Comparison of ENCODE assay signal across 9 cellular contexts in genomic region chr7:4631664-4632171, GRCh38. TPM values are rescaled to one million over a fixed set of nuclear protein-coding genes. Genes with fewer than 3 reads are reported as not detected.
DNase-seq lines count a peak whose midpoint lies in the region; TF ChIP-seq lines count a peak whose summit lies in the region.
"Had no signal": no experiment of that assay in that cellular context is flagged by ENCODE, and none has a peak within 500 bp of the region (broad histone marks: within the 10 kb centered on the region; RNA-seq: fewer than 3 reads in every experiment).

No MANE protein-coding gene starts in this region.

- no peak overlapping the region for H3K9ac ChIP-seq in mammary epithelial cell (ENCODE audit: insufficient read depth, low read length)

- peaks cover 12% of the 10 kb centered on the region for H3K4me1 ChIP-seq in mammary epithelial cell (ENCODE audit: insufficient read depth, low read length)

- H3K27ac Mint-ChIP-seq in activated T-helper 1 cell treated with anti-CD3 and anti-CD28 coated beads, Interleukin-12 subunit alpha, Interleukin-12 subunit beta, Interleukin-2, Interleukin-4 antibody, amounts not matched to agents 30 ng/mL and 10 ng/mL and 1 ng/mL, durations not matched to agents 14 hours and 24 hours and 36 hours: no peak overlapping the region
- H3K27ac Mint-ChIP-seq: CD4-positive, CD25-positive, alpha-beta regulatory T cell had no signal

- intact Hi-C loops in mammary epithelial cell (cut with micrococcal nuclease): loop anchor here (1.0 to 5.0 kb wide), 4 partner anchors 20 to 1149 kb away; no protein-coding TSS in a partner anchor
- intact Hi-C loops in activated T-helper 1 cell treated with anti-CD3 and anti-CD28 coated beads, Interleukin-12 subunit alpha, Interleukin-12 subunit beta, Interleukin-2, Interleukin-4 antibody, amounts not matched to agents 30 ng/mL and 10 ng/mL and 1 ng/mL, durations not matched to agents 14 hours and 24 hours and 36 hours (cut with micrococcal nuclease): no loop called here

- in situ Hi-C loops in mammary epithelial cell (cut with MboI; ENCODE audit: low sequenced_read_pairs in 2 of 2): loop anchor here in 1 of 2 donors (25.0 kb wide), 1 partner anchor 1769 kb away; no protein-coding TSS in a partner anchor

- no peaks in the 10 kb centered on the region for H3K36me3 Mint-ChIP-seq in activated T-helper 1 cell treated with anti-CD3 and anti-CD28 coated beads, Interleukin-12 subunit alpha, Interleukin-12 subunit beta, Interleukin-2, Interleukin-4 antibody, amounts not matched to agents 30 ng/mL and 10 ng/mL and 1 ng/mL, durations not matched to agents 14 hours and 24 hours and 36 hours (ENCODE audit: low read depth)
- H3K36me3 Mint-ChIP-seq: CD4-positive, CD25-positive, alpha-beta regulatory T cell had no signal

- no TSS peak for BruUV-seq in mammary epithelial cell (replicated peaks; lab: Mats Ljungman, UMichigan)

- DNase-seq in NOMO-1 treated with DMSO at 0.1 percent for 48 hours (lab: John Stamatoyannopoulos, UW; ENCODE audit: unreplicated experiment): peak; percentile 15
- DNase-seq in NOMO-1 treated with dmso at 0.1 percent for 144 hours (lab: John Stamatoyannopoulos, UW; ENCODE audit: unreplicated experiment): no peak
- peak; percentile 70 to 84 for DNase-seq in NCI-H524 (lab: John Stamatoyannopoulos, UW)
- peak; percentile 87 for DNase-seq in mammary epithelial cell
- DNase-seq in skeletal muscle cell (ENCODE audit: low read depth): peak; percentile 87
- no peak for DNase-seq in activated T-helper 1 cell treated with anti-CD3 and anti-CD28 coated beads, Interleukin-12 subunit alpha, Interleukin-12 subunit beta, Interleukin-2, Interleukin-4 antibody, amounts not matched to agents 30 ng/mL and 10 ng/mL and 1 ng/mL, durations not matched to agents 14 hours and 24 hours and 36 hours (ENCODE audit: low spot score)
- DNase-seq in mesenteric fat pad (ENCODE audit: low spot score): no peak
- DNase-seq: CD4-positive, CD25-positive, alpha-beta regulatory T cell had no signal

- 2% methylated on average over 13 of the region's 17 CpGs for WGBS in mammary epithelial cell (ENCODE audit: low coverage, missing lambda C conversion rate)

- CTCF ChIA-PET in mammary epithelial cell (lab: Charles Lee; ENCODE audit: low non-redundant PET): interaction anchor here (0.6 to 0.7 kb wide), 5 partner anchors 18 to 1322 kb away, joined by 3 to 14 read pairs (median 4); no protein-coding TSS in a partner anchor

- dilution Hi-C loops in mammary epithelial cell (cut with HindIII; ENCODE audit: low sequenced_read_pairs): no loop called here

- H3K36me3 ChIP-seq in mammary epithelial cell (ENCODE audit: insufficient read depth, low read length): no peaks in the 10 kb centered on the region

- H3K27me3 ChIP-seq in mammary epithelial cell (ENCODE audit: insufficient read depth, low read length): no peaks in the 10 kb centered on the region

- no peaks in the 10 kb centered on the region for H3K9me3 ChIP-seq in mammary epithelial cell (replicated peaks; ENCODE audit: insufficient read depth, low read length)
- no peaks in the 10 kb centered on the region for H3K9me3 ChIP-seq in iPS-18c (ENCODE audit: control insufficient read depth, insufficient read depth, low read length)

- H3K9me3 Mint-ChIP-seq in activated T-helper 1 cell treated with anti-CD3 and anti-CD28 coated beads, Interleukin-12 subunit alpha, Interleukin-12 subunit beta, Interleukin-2, Interleukin-4 antibody, amounts not matched to agents 30 ng/mL and 10 ng/mL and 1 ng/mL, durations not matched to agents 14 hours and 24 hours and 36 hours: no peaks in the 10 kb centered on the region
- H3K9me3 Mint-ChIP-seq: CD4-positive, CD25-positive, alpha-beta regulatory T cell had no signal

- no peaks in the 10 kb centered on the region for H4K20me1 ChIP-seq in mammary epithelial cell (ENCODE audit: insufficient read depth, low read length)

- peak overlapping the region; percentile 75 for H3K4me2 ChIP-seq in mammary epithelial cell (ENCODE audit: insufficient read depth, low read depth, low read length)

- no peaks in the 10 kb centered on the region for H3K4me1 Mint-ChIP-seq in activated T-helper 1 cell treated with anti-CD3 and anti-CD28 coated beads, Interleukin-12 subunit alpha, Interleukin-12 subunit beta, Interleukin-2, Interleukin-4 antibody, amounts not matched to agents 30 ng/mL and 10 ng/mL and 1 ng/mL, durations not matched to agents 14 hours and 24 hours and 36 hours (ENCODE audit: low read depth)

- peak overlapping the region; percentile 90 for H2AFZ ChIP-seq in mammary epithelial cell (ENCODE audit: low read depth, low read length)

- H3K27ac ChIP-seq in mammary epithelial cell (ENCODE audit: insufficient read depth, low read depth, low read length): no peak overlapping the region

- H3K4me3 Mint-ChIP-seq in activated T-helper 1 cell treated with anti-CD3 and anti-CD28 coated beads, Interleukin-12 subunit alpha, Interleukin-12 subunit beta, Interleukin-2, Interleukin-4 antibody, amounts not matched to agents 30 ng/mL and 10 ng/mL and 1 ng/mL, durations not matched to agents 14 hours and 24 hours and 36 hours: no peak overlapping the region
- H3K4me3 Mint-ChIP-seq: CD4-positive, CD25-positive, alpha-beta regulatory T cell had no signal

- peak; percentile 74 to 81 for TF ChIP-seq CTCF in mammary epithelial cell (conservative IDR thresholded peaks at IDR 0.05 in 1 of 2, IDR thresholded peaks at IDR 0.05 in 1 of 2; ENCODE audit: extremely low read depth in 1 of 2, insufficient read depth in 1 of 2, low read depth in 1 of 2, low read length in 2 of 2)

- H3K4me3 ChIP-seq in mammary epithelial cell (replicated peaks in 1 of 3; ENCODE audit: insufficient read depth in 1 of 3, low read depth in 2 of 3, low read length in 3 of 3) (peak overlapping the region in 2 of 3 experiments; percentile 19 to 36), iPS-18c (ENCODE audit: insufficient read depth, low read depth, low read length) (peak overlapping the region; percentile 12), skeletal muscle cell (ENCODE audit: low read depth, low read length) (peak overlapping the region; percentile 45)

- H3K27me3 Mint-ChIP-seq in activated T-helper 1 cell treated with anti-CD3 and anti-CD28 coated beads, Interleukin-12 subunit alpha, Interleukin-12 subunit beta, Interleukin-2, Interleukin-4 antibody, amounts not matched to agents 30 ng/mL and 10 ng/mL and 1 ng/mL, durations not matched to agents 14 hours and 24 hours and 36 hours (ENCODE audit: insufficient read depth): no peaks in the 10 kb centered on the region

- H3K79me2 ChIP-seq in mammary epithelial cell (ENCODE audit: insufficient read depth, low read length): no peaks in the 10 kb centered on the region

RNA-seq across cellular contexts. Expression of gene FOXK1, which starts 50.4 kb away (rescaled TPM):
- 10 to 100 TPM; 32.7 to 48.2 TPM for total RNA-seq in mammary epithelial cell
- polyA plus RNA-seq in mammary epithelial cell: 10.2 TPM
- 46.5 TPM for polyA minus RNA-seq in mammary epithelial cell
- total RNA-seq in activated T-helper 1 cell treated with anti-CD3 and anti-CD28 coated beads, Interleukin-12 subunit alpha, Interleukin-12 subunit beta, Interleukin-2, Interleukin-4 antibody, amounts not matched to agents 30 ng/mL and 10 ng/mL and 1 ng/mL, durations not matched to agents 14 hours and 24 hours and 36 hours: 37.7 and 37.9 TPM in 2 replicates
- total RNA-seq in mesenteric fat pad: 30.2 TPM

Comparison
In these comparisons a context has a peak if more than half of its experiments do, and no peak if none do; other contexts are left out.
1. DNase-seq: peak in NOMO-1 treated with DMSO at 0.1 percent for 48 hours (single experiment), NCI-H524 (2 of 2), mammary epithelial cell (single experiment) and skeletal muscle cell (single experiment); none in NOMO-1 treated with dmso at 0.1 percent for 144 hours (single experiment), activated T-helper 1 cell treated with anti-CD3 and anti-CD28 coated beads, Interleukin-12 subunit alpha, Interleukin-12 subunit beta, Interleukin-2, Interleukin-4 antibody, amounts not matched to agents 30 ng/mL and 10 ng/mL and 1 ng/mL, durations not matched to agents 14 hours and 24 hours and 36 hours (single experiment) and mesenteric fat pad (single experiment).
2. Peak in every context shown above with its lines, with median percentiles within 50 percentile points of each other: H3K4me3 ChIP-seq.